In genomic region chrX:57137481-57137880, GRCh38 we compare ENCODE assay signal across 12 cellular contexts. TPM values are rescaled to one million over a fixed set of nuclear protein-coding genes. Genes with fewer than 3 reads are reported as not detected.
DNase-seq lines count a peak whose midpoint lies in the region; ATAC-seq and TF ChIP-seq lines count a peak whose summit lies in the region.
"Had no signal": no experiment of that assay in that cellular context is flagged by ENCODE, and none has a peak within 500 bp of the region (broad histone marks: within the 10 kb centered on the region; RNA-seq: fewer than 3 reads in every experiment).

No MANE protein-coding gene starts in this region.

- TF ChIP-seq CTCF in IMR-90 (conservative IDR thresholded peaks at IDR 0.05; ENCODE audit: low read depth, low read length) (no peak), epithelial cell of proximal tubule (conservative IDR thresholded peaks at IDR 0.05; ENCODE audit: low read depth, low read length) (no peak), nephron (IDR thresholded peaks at IDR 0.05; ENCODE audit: unreplicated experiment in 3 of 3) (no peak), PC-9 (conservative IDR thresholded peaks at IDR 0.05) (no peak), omental fat pad (IDR thresholded peaks at IDR 0.05) (no peak)

- H4K91ac ChIP-seq in IMR-90 (ENCODE audit: insufficient read depth, low read depth, low read length) = no peak overlapping the region

- no CpG with 5 or more reads among the region's 1 CpG for WGBS in IMR-90 (ENCODE audit: extremely low coverage in 2 of 2, insufficient read length in 1 of 2), 2 experiments

- no peak for TF ChIP-seq RAD21 in IMR-90 (IDR thresholded peaks at IDR 0.05; ENCODE audit: low read length)

- H2AFZ ChIP-seq in IMR-90 (replicated peaks; ENCODE audit: low read length, poor library complexity) (peak overlapping the region; percentile 81), PC-9 (no peak overlapping the region)

- no peak overlapping the region for H3K23ac ChIP-seq in IMR-90 (ENCODE audit: low read depth, low read length)

- H4K20me1 ChIP-seq in IMR-90 (ENCODE audit: insufficient read depth, low read length) (no peaks in the 10 kb centered on the region), PC-9 (ENCODE audit: insufficient read depth) (no peaks in the 10 kb centered on the region)

- peak overlapping the region; percentile 70 for H2AK9ac ChIP-seq in IMR-90 (replicated peaks; ENCODE audit: low read depth, low read length, poor library complexity)

- H3K36me3 ChIP-seq in IMR-90 (ENCODE audit: control insufficient read depth, insufficient read depth, low read length) = no peaks in the 10 kb centered on the region
- H3K36me3 ChIP-seq in PC-9 (ENCODE audit: low read depth) = no peaks in the 10 kb centered on the region

- no peaks in the 10 kb centered on the region for H3K9me3 ChIP-seq in IMR-90 (ENCODE audit: control insufficient read depth, insufficient read depth, low read length)
- no peaks in the 10 kb centered on the region for H3K9me3 ChIP-seq in PC-9 (ENCODE audit: insufficient read depth, low read depth)
- H3K9me3 ChIP-seq: body of pancreas had no signal

- H4K5ac ChIP-seq in IMR-90 (ENCODE audit: low read depth, low read length) = no peak overlapping the region

- no peak overlapping the region for H2BK15ac ChIP-seq in IMR-90 (ENCODE audit: low read depth, low read length)

- H4K8ac ChIP-seq in IMR-90 (ENCODE audit: low read depth in 2 of 2, low read length in 2 of 2) = no peak overlapping the region

- no peaks in the 10 kb centered on the region for H3K79me1 ChIP-seq in IMR-90 (ENCODE audit: low read depth in 1 of 2, low read length in 2 of 2)

- DNase-seq in AG08395 (ENCODE audit: low spot score) = peak; percentile 20
- DNase-seq in IMR-90 = no peak
- DNase-seq in epithelial cell of proximal tubule (ENCODE audit: low read depth) = no peak
- no peak for DNase-seq in D341Med (ENCODE audit: low spot score)
- DNase-seq in PC-9 = no peak
- DNase-seq in omental fat pad (ENCODE audit: low spot score) = no peak
- DNase-seq in posterior cingulate gyrus = no peak
- DNase-seq: activated CD4-positive, alpha-beta T cell treated with anti-CD3 and anti-CD28 coated beads, Interleukin-2, amount 50 U/mL, for 4 hours; CD8-positive, alpha-beta T cell; left colon had no signal

- ATAC-seq in IMR-90 (ENCODE audit: low read depth) (peak; percentile 73), omental fat pad (ENCODE audit: low FRiP score) (no peak)
- ATAC-seq: CD8-positive, alpha-beta T cell had no signal

- H3K27me3 ChIP-seq in IMR-90 (ENCODE audit: control insufficient read depth, insufficient read depth, low read length) (no peaks in the 10 kb centered on the region), PC-9 (ENCODE audit: insufficient read depth, low read depth) (no peaks in the 10 kb centered on the region)
- H3K27me3 ChIP-seq: body of pancreas had no signal

- no peak overlapping the region for H3K56ac ChIP-seq in IMR-90 (ENCODE audit: extremely low read depth, insufficient read depth, low read length)

- no peak overlapping the region for H2BK5ac ChIP-seq in IMR-90 (ENCODE audit: low read depth, low read length, poor library complexity, severe bottlenecking)

- H3K9me1 ChIP-seq in IMR-90 (ENCODE audit: insufficient read depth, low read length) = no peaks in the 10 kb centered on the region

- no TSS peak for BruUV-seq in IMR-90 (replicated peaks; lab: Mats Ljungman, UMichigan)
- BruUV-seq in PC-9 (replicated peaks; lab: Mats Ljungman, UMichigan) = no TSS peak

- H3K4ac ChIP-seq in IMR-90 (ENCODE audit: low read depth, low read length) = no peak overlapping the region; the same call in 1 of the 2 replicates

- no peaks in the 10 kb centered on the region for H3K4me1 ChIP-seq in IMR-90 (ENCODE audit: control insufficient read depth, insufficient read depth, low read length)
- no peaks in the 10 kb centered on the region for H3K4me1 ChIP-seq in PC-9 (replicated peaks; ENCODE audit: insufficient read depth)
- H3K4me1 ChIP-seq: body of pancreas had no signal

- TF ChIP-seq POLR2A in IMR-90 (IDR thresholded peaks at IDR 0.05; ENCODE audit: low read depth, low read length) = no peak

- POLR2A ChIA-PET in IMR-90 (lab: Charles Lee; ENCODE audit: unreplicated experiment) (no interaction called here), PC-9 (lab: Charles Lee; ENCODE audit: unreplicated experiment) (no interaction called here)

- H3K9me3 Mint-ChIP-seq in nephron = peaks cover 5% of the 10 kb centered on the region
- H3K9me3 Mint-ChIP-seq: CD8-positive, alpha-beta T cell had no signal

- intact Hi-C loops in IMR-90 (cut with micrococcal nuclease) = no loop called here
- intact Hi-C loops in PC-9 (cut with micrococcal nuclease; ENCODE audit: unreplicated experiment) = no loop called here
- intact Hi-C loops in posterior cingulate gyrus (cut with DNase I) = no loop called here

- peaks cover 7% of the 10 kb centered on the region for H3K36me3 Mint-ChIP-seq in nephron (ENCODE audit: low read depth)

- H2BK20ac ChIP-seq in IMR-90 (ENCODE audit: low read depth, low read length) = no peak overlapping the region

- no peaks in the 10 kb centered on the region for H3K27me3 Mint-ChIP-seq in nephron (ENCODE audit: low read depth)

- H3K27ac ChIP-seq in IMR-90 (ENCODE audit: insufficient read depth, low read length) (no peak overlapping the region), PC-9 (no peak overlapping the region)
- H3K27ac ChIP-seq: body of pancreas had no signal

- H3K9me2 ChIP-seq in PC-9 (ENCODE audit: insufficient read depth) = no peaks in the 10 kb centered on the region

- dilution Hi-C loops in IMR-90 (cut with HindIII; ENCODE audit: low sequenced_read_pairs, unreplicated experiment) = no loop called here

- peak overlapping the region; percentile 37; the same call in 1 of the 2 replicates for H3K9ac ChIP-seq in IMR-90 (ENCODE audit: low read depth, low read length)

- H3K4me2 ChIP-seq in IMR-90 (ENCODE audit: low read depth, low read length) = peak overlapping the region; percentile 79
- H3K4me2 ChIP-seq in PC-9 = no peak overlapping the region

- H3K79me2 ChIP-seq in PC-9 (ENCODE audit: low read depth) = no peaks in the 10 kb centered on the region

- H3K4me1 Mint-ChIP-seq in nephron = peaks cover 11% of the 10 kb centered on the region

- no peak overlapping the region for H3K18ac ChIP-seq in IMR-90 (ENCODE audit: low read depth, low read length)

- H3K4me3 ChIP-seq in IMR-90 (ENCODE audit: insufficient read depth, low read depth, low read length) = peak overlapping the region; percentile 21
- H3K4me3 ChIP-seq in epithelial cell of proximal tubule (ENCODE audit: low read depth, low read length) = peak overlapping the region; percentile 35
- H3K4me3 ChIP-seq in PC-9 = no peak overlapping the region
- H3K4me3 ChIP-seq: body of pancreas had no signal

- no peak overlapping the region for H3K14ac ChIP-seq in IMR-90 (replicated peaks; ENCODE audit: low read depth, low read length)

- in situ Hi-C loops in IMR-90 (cut with MboI; ENCODE audit: low sequenced_read_pairs) = loop anchor here (25.0 kb wide), 1 partner anchor 775 kb away; the partner anchor contains the start of gene ZXDA

- H2BK120ac ChIP-seq in IMR-90 (ENCODE audit: low read depth, low read length) = no peak overlapping the region

- H3K27ac Mint-ChIP-seq in nephron = peak overlapping the region; percentile 89 to 98 (median 89)
- H3K27ac Mint-ChIP-seq: CD8-positive, alpha-beta T cell had no signal

- H3K4me3 Mint-ChIP-seq in nephron = peak overlapping the region; percentile 85 to 87 (median 85)
- H3K4me3 Mint-ChIP-seq: CD8-positive, alpha-beta T cell had no signal

- CTCF ChIA-PET in IMR-90 (lab: Yijun Ruan, JAX) = no interaction called here
- CTCF ChIA-PET in PC-9 (lab: Charles Lee) = no interaction called here

- H2AK5ac ChIP-seq in IMR-90 (ENCODE audit: low read depth, low read length) = no peak overlapping the region

- H3F3A ChIP-seq in PC-9 (ENCODE audit: insufficient read depth, low read depth) = no peaks in the 10 kb centered on the region

TF ChIP-seq in IMR-90, 13 proteins besides CTCF, POLR2A, EP300 and RAD21 (continues in another document):
- TF ChIP-seq SMC3 (IDR thresholded peaks at IDR 0.05; ENCODE audit: low read depth, low read length) (no peak), ELK1 (IDR thresholded peaks at IDR 0.05; ENCODE audit: borderline replicate concordance, low read depth, low read length) (no peak), BHLHE40 (IDR thresholded peaks at IDR 0.05; ENCODE audit: low read depth, low read length) (no peak), MXI1 (IDR thresholded peaks at IDR 0.05; ENCODE audit: borderline replicate concordance, low read depth, low read length) (no peak), MAZ (IDR thresholded peaks at IDR 0.05; ENCODE audit: borderline replicate concordance, low read depth, low read length) (no peak)
- TF ChIP-seq, protein P1, sequence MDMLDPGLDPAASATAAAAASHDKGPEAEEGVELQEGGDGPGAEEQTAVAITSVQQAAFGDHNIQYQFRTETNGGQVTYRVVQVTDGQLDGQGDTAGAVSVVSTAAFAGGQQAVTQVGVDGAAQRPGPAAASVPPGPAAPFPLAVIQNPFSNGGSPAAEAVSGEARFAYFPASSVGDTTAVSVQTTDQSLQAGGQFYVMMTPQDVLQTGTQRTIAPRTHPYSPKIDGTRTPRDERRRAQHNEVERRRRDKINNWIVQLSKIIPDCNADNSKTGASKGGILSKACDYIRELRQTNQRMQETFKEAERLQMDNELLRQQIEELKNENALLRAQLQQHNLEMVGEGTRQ (IDR thresholded peaks at IDR 0.05; ENCODE audit: low read depth, low read length) = no peak

RNA-seq across cellular contexts. Expression of gene SPIN2A, which starts 0.3 kb away (rescaled TPM):
- total RNA-seq in IMR-90 (2012; rRNA removed) = 0.18 and 0.28 TPM in 2 replicates
- polyA plus RNA-seq in IMR-90 (2012; rRNA removed) = 0.10 and 0.63 TPM in 2 replicates
- polyA plus RNA-seq in IMR-90 (2012; cell fraction: cytosol; rRNA removed) = 0.05 and 0.33 TPM in 2 replicates
- 1.1 and 2.0 TPM in 2 replicates for polyA plus RNA-seq in IMR-90 (2012; cell fraction: nucleus; rRNA removed; ENCODE audit: low replicate concordance)
- total RNA-seq in epithelial cell of proximal tubule = 0.14 TPM in 1 of 2 replicates, not detected in the other
- 2.4 and 2.5 TPM in 2 replicates for total RNA-seq in PC-9 (2021)
- 1 to 10 TPM in 1 of 4 donors, under 1 TPM in 3; 0.48 to 1.3 (median 0.67) TPM for total RNA-seq in omental fat pad

RNA-seq across cellular contexts. Expression of gene SPIN2B, which starts 16.1 kb away (rescaled TPM):
- total RNA-seq in IMR-90 (2012; rRNA removed) = 3.0 and 7.2 TPM in 2 replicates
- polyA plus RNA-seq in IMR-90 (2012; rRNA removed) = 8.6 and 9.3 TPM in 2 replicates
- polyA plus RNA-seq in IMR-90 (2012; cell fraction: cytosol; rRNA removed) = 1.6 and 4.1 TPM in 2 replicates
- 12.9 and 27.0 TPM in 2 replicates for polyA plus RNA-seq in IMR-90 (2012; cell fraction: nucleus; rRNA removed; ENCODE audit: low replicate concordance)
- total RNA-seq in epithelial cell of proximal tubule = 4.2 and 6.7 TPM in 2 replicates
- 31.2 and 36.0 TPM in 2 replicates for total RNA-seq in PC-9 (2021)
- 10 to 100 TPM in 2 of 4 donors, 1 to 10 TPM in 2; 4.6 to 11.4 (median 9.5) TPM for total RNA-seq in omental fat pad
